8 cellular contexts compared by ENCODE assay signal in genomic region chr3:127831723-127832172, GRCh38. TPM values are rescaled to one million over a fixed set of nuclear protein-coding genes. Genes with fewer than 3 reads are reported as not detected.
DNase-seq lines count a peak whose midpoint lies in the region; ATAC-seq, FAIRE-seq and TF ChIP-seq lines count a peak whose summit lies in the region.

No MANE protein-coding gene starts in this region.

- no peak for FAIRE-seq in GM12892 (lab: Jason Lieb, UNC)

- H3K36me3 Mint-ChIP-seq in naive thymus-derived CD4-positive, alpha-beta T cell = peaks cover 0 to 20% (median 0%) of the 10 kb centered on the region in 5 donors

- H3K4me3 Mint-ChIP-seq in naive thymus-derived CD4-positive, alpha-beta T cell = no peak overlapping the region

- H3K4me3 ChIP-seq in NT2/D1 (ENCODE audit: insufficient read length, low read depth) (no peak overlapping the region), dorsolateral prefrontal cortex (no peak overlapping the region), testis (no peak overlapping the region)
- no peak overlapping the region for H3K4me3 ChIP-seq in naive thymus-derived CD4-positive, alpha-beta T cell (ENCODE audit: low read length)

- CTCF ChIA-PET in naive thymus-derived CD4-positive, alpha-beta T cell (lab: Charles Lee) = no interaction called here

- ATAC-seq in naive thymus-derived CD4-positive, alpha-beta T cell = peak; percentile 68

- H3K9me3 Mint-ChIP-seq in naive thymus-derived CD4-positive, alpha-beta T cell = peaks cover 6 to 48% (median 33%) of the 10 kb centered on the region in 11 donors

- H3K9me3 ChIP-seq in NT2/D1 (ENCODE audit: insufficient read depth, low read length) (peaks cover 12% of the 10 kb centered on the region), testis (no peaks in the 10 kb centered on the region)
- H3K9me3 ChIP-seq in naive thymus-derived CD4-positive, alpha-beta T cell (ENCODE audit: control insufficient read depth in 2 of 3, low read length in 3 of 3) = peaks cover 0 to 5% (median 0%) of the 10 kb centered on the region in 3 experiments

- H3K27me3 ChIP-seq in NT2/D1 (ENCODE audit: insufficient read depth, insufficient read length) = no peaks in the 10 kb centered on the region
- H3K27me3 ChIP-seq in dorsolateral prefrontal cortex = no peaks in the 10 kb centered on the region
- no peaks in the 10 kb centered on the region for H3K27me3 ChIP-seq in naive thymus-derived CD4-positive, alpha-beta T cell (ENCODE audit: control insufficient read depth in 2 of 2, insufficient read depth in 2 of 2, low read length in 2 of 2)
- no peaks in the 10 kb centered on the region for H3K27me3 ChIP-seq in testis

- peak; percentile 3 for DNase-seq in stimulated activated CD4-positive, alpha-beta T cell treated with anti-CD3 and anti-CD28 coated beads, Interleukin-12 subunit alpha, Interleukin-12 subunit beta, amount 100 ng/mL, for 4 hours
- no peak for DNase-seq in stimulated activated CD4-positive, alpha-beta T cell treated with anti-CD3 and anti-CD28 coated beads, Interleukin-1b, Interleukin-23, amount 100 ng/mL, for 48 hours
- peak; percentile 27 for DNase-seq in NT2/D1 (ENCODE audit: low read depth, low spot score)
- DNase-seq in dorsolateral prefrontal cortex = no peak
- DNase-seq in naive thymus-derived CD4-positive, alpha-beta T cell = no peak
- no peak for DNase-seq in testis
- no peak for DNase-seq in cerebellar nuclear complex (lab: John Stamatoyannopoulos, UW)
- no peak for DNase-seq in GM12892 (ENCODE audit: insufficient read length)

- H3K4me1 ChIP-seq in NT2/D1 (ENCODE audit: insufficient read depth, insufficient read length) (peaks cover 5% of the 10 kb centered on the region), testis (no peaks in the 10 kb centered on the region)
- no peaks in the 10 kb centered on the region for H3K4me1 ChIP-seq in naive thymus-derived CD4-positive, alpha-beta T cell (ENCODE audit: control insufficient read depth in 2 of 2, insufficient read depth in 2 of 2, low read length in 2 of 2)

- no peak overlapping the region for H3K27ac ChIP-seq in dorsolateral prefrontal cortex
- H3K27ac ChIP-seq in naive thymus-derived CD4-positive, alpha-beta T cell (ENCODE audit: low read depth, low read length) = no peak overlapping the region
- no peak overlapping the region for H3K27ac ChIP-seq in testis

- H3K9ac ChIP-seq in NT2/D1 (ENCODE audit: insufficient read length, low read depth) = no peak overlapping the region

- H3K4me1 Mint-ChIP-seq in naive thymus-derived CD4-positive, alpha-beta T cell = peaks cover 0 to 4% (median 0%) of the 10 kb centered on the region in 7 donors

- no peak for TF ChIP-seq POLR2A in testis (IDR thresholded peaks at IDR 0.05)
- TF ChIP-seq POLR2A in GM12892 (IDR thresholded peaks at IDR 0.05; ENCODE audit: low read depth, low read length) = no peak

- TF ChIP-seq CTCF in dorsolateral prefrontal cortex (IDR thresholded peaks at IDR 0.05 in 54 of 56, conservative IDR thresholded peaks at IDR 0.05 in 2 of 56; ENCODE audit: low read depth in 1 of 56, partially characterized antibody in 56 of 56) = peak in 53 of 56 donors; percentile 19 to 68 (median 42)
- no peak for TF ChIP-seq CTCF in testis (IDR thresholded peaks at IDR 0.05)

- WGBS in testis, 2 donors = 66 to 75% methylated on average over 4 of the region's 4 CpGs

- peaks cover 11 to 55% (median 25%) of the 10 kb centered on the region in 5 donors for H3K27me3 Mint-ChIP-seq in naive thymus-derived CD4-positive, alpha-beta T cell

- intact Hi-C loops in dorsolateral prefrontal cortex (cut with DNase I) = loop anchor here in 1 of 2 donors (10.0 kb wide), 1 partner anchor 257 kb away; no protein-coding TSS in a partner anchor
- intact Hi-C loops in naive thymus-derived CD4-positive, alpha-beta T cell (cut with micrococcal nuclease) = loop anchor here (2.0 to 5.0 kb wide), 4 partner anchors 41 to 257 kb away; no protein-coding TSS in a partner anchor
- intact Hi-C loops in testis (cut with DNase I; ENCODE audit: low total_unique reads) = no loop called here

- no peak overlapping the region for H3K27ac Mint-ChIP-seq in naive thymus-derived CD4-positive, alpha-beta T cell

- POLR2A ChIA-PET in naive thymus-derived CD4-positive, alpha-beta T cell (lab: Charles Lee) = no interaction called here

- H3K36me3 ChIP-seq in NT2/D1 (ENCODE audit: insufficient read depth, insufficient read length, low read length) (no peaks in the 10 kb centered on the region), testis (ENCODE audit: low read depth, missing control alignments) (no peaks in the 10 kb centered on the region)
- H3K36me3 ChIP-seq in naive thymus-derived CD4-positive, alpha-beta T cell (ENCODE audit: control insufficient read depth in 2 of 3, insufficient read depth in 3 of 3, low read length in 3 of 3) = no peaks in the 10 kb centered on the region

RNA-seq across cellular contexts. Expression of gene MGLL, which starts 9.4 kb away (rescaled TPM):
- total RNA-seq in dorsolateral prefrontal cortex (100 to 1,000 TPM in 117 of 120 experiments, 10 to 100 TPM in 3; 73.9 to 334 (median 144) TPM), testis (10 to 100 TPM; 18.3 to 19.2 TPM)
- 1 to 10 TPM; 1.0 to 6.0 (median 2.1) TPM for total RNA-seq in naive thymus-derived CD4-positive, alpha-beta T cell
- polyA plus RNA-seq in naive thymus-derived CD4-positive, alpha-beta T cell = not detected
- 26.0 TPM for polyA plus RNA-seq in testis (ENCODE audit: insufficient read depth, low read depth, low replicate concordance)
- polyA plus RNA-seq in GM12892 (2012; ENCODE audit: missing spikeins) = 47.5 TPM

Comparison
In these comparisons a context has a peak if more than half of its experiments do, and no peak if none do; other contexts are left out.
1. DNase-seq: peak in stimulated activated CD4-positive, alpha-beta T cell treated with anti-CD3 and anti-CD28 coated beads, Interleukin-12 subunit alpha, Interleukin-12 subunit beta, amount 100 ng/mL, for 4 hours (single experiment) and NT2/D1 (single experiment); none in stimulated activated CD4-positive, alpha-beta T cell treated with anti-CD3 and anti-CD28 coated beads, Interleukin-1b, Interleukin-23, amount 100 ng/mL, for 48 hours (single experiment), dorsolateral prefrontal cortex (0 of 10), naive thymus-derived CD4-positive, alpha-beta T cell (0 of 9), testis (single experiment), cerebellar nuclear complex (0 of 2) and GM12892 (single experiment).
2. CTCF ChIP-seq: peak in dorsolateral prefrontal cortex (53 of 56); none in testis (0 of 3).